ENCODE assay signal across 8 cellular contexts in genomic region chr1:50967416-50968020, GRCh38. TPM values are rescaled to one million over a fixed set of nuclear protein-coding genes. Genes with fewer than 3 reads are reported as not detected.
DNase-seq lines count a peak whose midpoint lies in the region; ATAC-seq and TF ChIP-seq lines count a peak whose summit lies in the region.

No MANE protein-coding gene starts in this region.

- H3K4me1 Mint-ChIP-seq in activated T-cell treated with anti-CD3 and anti-CD28 coated beads, Interleukin-2, amount 50 U/mL, for 24 hours (ENCODE audit: low read depth): peaks cover 31% of the 10 kb centered on the region
- peaks cover 18 to 29% (median 26%) of the 10 kb centered on the region in 7 donors for H3K4me1 Mint-ChIP-seq in naive thymus-derived CD4-positive, alpha-beta T cell

- no peaks in the 10 kb centered on the region for H3K27me3 ChIP-seq in colonic mucosa
- H3K27me3 ChIP-seq in naive thymus-derived CD4-positive, alpha-beta T cell (ENCODE audit: control insufficient read depth in 2 of 2, insufficient read depth in 2 of 2, low read length in 2 of 2): no peaks in the 10 kb centered on the region

- no peaks in the 10 kb centered on the region for H3K36me3 ChIP-seq in colonic mucosa
- peaks cover 0 to 10% (median 0%) of the 10 kb centered on the region in 3 experiments for H3K36me3 ChIP-seq in naive thymus-derived CD4-positive, alpha-beta T cell (ENCODE audit: control insufficient read depth in 2 of 3, insufficient read depth in 3 of 3, low read length in 3 of 3)

- ATAC-seq in naive thymus-derived CD4-positive, alpha-beta T cell: no peak

- no peaks in the 10 kb centered on the region for H3K9me3 ChIP-seq in colonic mucosa
- H3K9me3 ChIP-seq in naive thymus-derived CD4-positive, alpha-beta T cell (ENCODE audit: control insufficient read depth in 2 of 3, low read length in 3 of 3): no peaks in the 10 kb centered on the region

- POLR2A ChIA-PET in naive thymus-derived CD4-positive, alpha-beta T cell (lab: Charles Lee): interaction anchor here (1.8 to 7.0 kb wide), 3 partner anchors 7 to 268 kb away, joined by 4 to 82 read pairs (median 31); partner anchors contain the start of gene FAF1

- no peaks in the 10 kb centered on the region for H3K4me1 ChIP-seq in colonic mucosa
- peaks cover 6 to 15% of the 10 kb centered on the region in 2 donors for H3K4me1 ChIP-seq in naive thymus-derived CD4-positive, alpha-beta T cell (ENCODE audit: control insufficient read depth in 2 of 2, insufficient read depth in 2 of 2, low read length in 2 of 2)

- CTCF ChIA-PET in naive thymus-derived CD4-positive, alpha-beta T cell (lab: Charles Lee): interaction anchor here (0.9 kb wide), 1 partner anchor 10 kb away, joined by 3 read pairs; no protein-coding TSS in a partner anchor

- peak overlapping the region; percentile 88 to 97 for H3K9ac ChIP-seq in colonic mucosa (ENCODE audit: low read depth in 2 of 2, low read length in 2 of 2)

- intact Hi-C loops in colonic mucosa (cut with DNase I): no loop called here
- intact Hi-C loops in naive thymus-derived CD4-positive, alpha-beta T cell (cut with micrococcal nuclease): loop anchor here (1.0 to 10.0 kb wide), 13 partner anchors 7 to 1437 kb away; partner anchors contain the start of genes FAF1 (in 2 of the 2), NRDC (in 2 of the 2), RNF11 (in 2 of the 2) and BTF3L4 (in 1 of the 2)

- DNase-seq in activated T-cell treated with anti-CD3 and anti-CD28 coated beads, Interleukin-2, amount 50 U/mL, for 24 hours: no peak
- DNase-seq in activated T-cell treated with anti-CD3 and anti-CD28 coated beads for 4 hours (no peak), NCI-H446 treated with DMSO at 0.1 percent for 48 hours (lab: John Stamatoyannopoulos, UW) (peak; percentile 38), colonic mucosa (no peak), NCI-H128 (lab: John Stamatoyannopoulos, UW; ENCODE audit: unreplicated experiment) (no peak), SHP77 (lab: John Stamatoyannopoulos, UW) (no peak), RPMI8226 (no peak)
- no peak for DNase-seq in naive thymus-derived CD4-positive, alpha-beta T cell

- peak overlapping the region; percentile 86 for H3K4me3 Mint-ChIP-seq in activated T-cell treated with anti-CD3 and anti-CD28 coated beads, Interleukin-2, amount 50 U/mL, for 24 hours
- peak overlapping the region; percentile 86 to 99 (median 96) for H3K4me3 Mint-ChIP-seq in naive thymus-derived CD4-positive, alpha-beta T cell

- peaks cover 11% of the 10 kb centered on the region for H3K36me3 Mint-ChIP-seq in activated T-cell treated with anti-CD3 and anti-CD28 coated beads, Interleukin-2, amount 50 U/mL, for 24 hours (ENCODE audit: low read depth)
- H3K36me3 Mint-ChIP-seq in naive thymus-derived CD4-positive, alpha-beta T cell: peaks cover 0 to 4% (median 0%) of the 10 kb centered on the region in 5 donors

- no peaks in the 10 kb centered on the region for H3K9me3 Mint-ChIP-seq in activated T-cell treated with anti-CD3 and anti-CD28 coated beads, Interleukin-2, amount 50 U/mL, for 24 hours
- no peaks in the 10 kb centered on the region for H3K9me3 Mint-ChIP-seq in naive thymus-derived CD4-positive, alpha-beta T cell

- no peak for TF ChIP-seq CTCF in colonic mucosa (IDR thresholded peaks at IDR 0.05)

- H3K27me3 Mint-ChIP-seq in activated T-cell treated with anti-CD3 and anti-CD28 coated beads, Interleukin-2, amount 50 U/mL, for 24 hours: peaks cover 15% of the 10 kb centered on the region
- H3K27me3 Mint-ChIP-seq in naive thymus-derived CD4-positive, alpha-beta T cell: peaks cover 0 to 12% (median 0%) of the 10 kb centered on the region in 5 donors

- peak overlapping the region; percentile 92 for H3K27ac ChIP-seq in colonic mucosa
- H3K27ac ChIP-seq in naive thymus-derived CD4-positive, alpha-beta T cell (ENCODE audit: low read depth, low read length): peak overlapping the region; percentile 96

- no peak overlapping the region for H3K27ac Mint-ChIP-seq in activated T-cell treated with anti-CD3 and anti-CD28 coated beads, Interleukin-2, amount 50 U/mL, for 24 hours
- H3K27ac Mint-ChIP-seq in naive thymus-derived CD4-positive, alpha-beta T cell: peak overlapping the region in 8 of 9 donors; percentile 71 to 100 (median 88)

- H3K4me3 ChIP-seq in colonic mucosa: peak overlapping the region; percentile 79
- peak overlapping the region; percentile 83 for H3K4me3 ChIP-seq in naive thymus-derived CD4-positive, alpha-beta T cell (ENCODE audit: low read length)

RNA-seq across cellular contexts. Expression of gene CDKN2C, which starts 2.5 kb away (rescaled TPM):
- total RNA-seq in colonic mucosa: 10 to 100 TPM in 1 of 2 donors, 1 to 10 TPM in 1; 8.1 to 21.4 TPM
- 10 to 100 TPM in 1 of 5 experiments, 1 to 10 TPM in 4; 3.3 to 40.3 (median 4.7) TPM for total RNA-seq in naive thymus-derived CD4-positive, alpha-beta T cell
- polyA plus RNA-seq in naive thymus-derived CD4-positive, alpha-beta T cell: 10 to 100 TPM in 1 of 2 donors, 1 to 10 TPM in 1; 8.2 to 10.2 TPM

RNA-seq across cellular contexts. Expression of gene FAF1, which starts 7.5 kb away (rescaled TPM):
- 10 to 100 TPM; 60.3 to 66.7 TPM for total RNA-seq in colonic mucosa
- total RNA-seq in naive thymus-derived CD4-positive, alpha-beta T cell: 10 to 100 TPM; 46.4 to 66.6 (median 52.5) TPM
- polyA plus RNA-seq in naive thymus-derived CD4-positive, alpha-beta T cell: 10 to 100 TPM; 36.9 to 46.1 TPM
